Comparison of ENCODE assay signal across 10 cellular contexts in genomic region chr11:102577182-102577581, GRCh38. TPM values are rescaled to one million over a fixed set of nuclear protein-coding genes. Genes with fewer than 3 reads are reported as not detected.
DNase-seq lines count a peak whose midpoint lies in the region; ATAC-seq, FAIRE-seq and TF ChIP-seq lines count a peak whose summit lies in the region.
"Had no signal": no experiment of that assay in that cellular context is flagged by ENCODE, and none has a peak within 500 bp of the region (broad histone marks: within the 10 kb centered on the region; RNA-seq: fewer than 3 reads in every experiment).

No MANE protein-coding gene starts in this region.

- POLR2A ChIA-PET in naive thymus-derived CD4-positive, alpha-beta T cell (lab: Charles Lee), result interaction anchor here (0.8 kb wide), 1 partner anchor 33 kb away, joined by 3 read pairs; no protein-coding TSS in a partner anchor

- H3K4me3 ChIP-seq in naive thymus-derived CD4-positive, alpha-beta T cell (ENCODE audit: low read length), result no peak overlapping the region

- TF ChIP-seq CTCF in osteocyte (IDR thresholded peaks at IDR 0.05), result no peak

- H3K36me3 Mint-ChIP-seq in naive thymus-derived CD4-positive, alpha-beta T cell, result peaks cover 0 to 12% (median under 1%) of the 10 kb centered on the region in 5 donors
- no peaks in the 10 kb centered on the region for H3K36me3 Mint-ChIP-seq in osteocyte (ENCODE audit: unreplicated experiment)

- H3K9me3 ChIP-seq in naive thymus-derived CD4-positive, alpha-beta T cell (ENCODE audit: control insufficient read depth in 2 of 3, low read length in 3 of 3), result no peaks in the 10 kb centered on the region

- H3K27me3 ChIP-seq in naive thymus-derived CD4-positive, alpha-beta T cell (ENCODE audit: control insufficient read depth in 2 of 2, insufficient read depth in 2 of 2, low read length in 2 of 2), result no peaks in the 10 kb centered on the region

- DNase-seq in GM18507 (ENCODE audit: extremely low spot score, insufficient read length, low read depth) (no peak), RCC 7860 (ENCODE audit: low spot score) (no peak), osteocyte (ENCODE audit: extremely low spot score, unreplicated experiment) (no peak), RPMI8226 (no peak)
- peak in 6 of 9 donors; percentile 5 to 28 (median 16) for DNase-seq in naive thymus-derived CD4-positive, alpha-beta T cell
- no peak for DNase-seq in activated CD4-positive, alpha-beta T cell treated with anti-CD3 and anti-CD28 coated beads for 4 hours
- DNase-seq: activated CD8-positive, alpha-beta memory T cell treated with anti-CD3 and anti-CD28 coated beads, Interleukin-2, amount 50 U/mL, for 4 hours had no signal

- peak overlapping the region; percentile 10 to 84 (median 59) for H3K27ac Mint-ChIP-seq in naive thymus-derived CD4-positive, alpha-beta T cell
- no peak overlapping the region for H3K27ac Mint-ChIP-seq in osteocyte (ENCODE audit: unreplicated experiment)

- FAIRE-seq in GM18507 (lab: Jason Lieb, UNC) (peak; percentile 78), RCC 7860 (lab: Jason Lieb, UNC) (peak; percentile 10)

- H3K36me3 ChIP-seq in naive thymus-derived CD4-positive, alpha-beta T cell (ENCODE audit: control insufficient read depth in 2 of 3, insufficient read depth in 3 of 3, low read length in 3 of 3), result no peaks in the 10 kb centered on the region

- intact Hi-C loops in naive thymus-derived CD4-positive, alpha-beta T cell (cut with micrococcal nuclease), result loop anchor here (1.0 kb wide), 1 partner anchor 17 kb away; no protein-coding TSS in a partner anchor

- H3K27ac ChIP-seq in naive thymus-derived CD4-positive, alpha-beta T cell (ENCODE audit: low read depth, low read length), result no peak overlapping the region
- H3K27ac ChIP-seq: epithelial cell of prostate had no signal

- H3K4me3 Mint-ChIP-seq in naive thymus-derived CD4-positive, alpha-beta T cell, result peak overlapping the region in 7 of 10 donors; percentile 2 to 66 (median 34)
- no peak overlapping the region for H3K4me3 Mint-ChIP-seq in osteocyte (ENCODE audit: unreplicated experiment)

- peaks cover 11 to 37% (median 27%) of the 10 kb centered on the region in 7 donors for H3K4me1 Mint-ChIP-seq in naive thymus-derived CD4-positive, alpha-beta T cell
- no peaks in the 10 kb centered on the region for H3K4me1 Mint-ChIP-seq in osteocyte (ENCODE audit: unreplicated experiment)

- CTCF ChIA-PET in naive thymus-derived CD4-positive, alpha-beta T cell (lab: Charles Lee), result interaction anchor here (0.5 to 0.9 kb wide), 2 partner anchors 17 to 36 kb away, joined by 3 to 4 read pairs; no protein-coding TSS in a partner anchor

- H3K27me3 Mint-ChIP-seq in naive thymus-derived CD4-positive, alpha-beta T cell, result peaks cover 0 to 1% (median 0%) of the 10 kb centered on the region in 5 donors
- H3K27me3 Mint-ChIP-seq in osteocyte (ENCODE audit: unreplicated experiment), result peaks cover 2% of the 10 kb centered on the region

- ATAC-seq in HG02759 (IDR thresholded peaks at IDR 0.05; ENCODE audit: unreplicated experiment), result peak; percentile 43
- ATAC-seq in naive thymus-derived CD4-positive, alpha-beta T cell, result peak; percentile 78

- peaks cover 16 to 19% of the 10 kb centered on the region in 2 donors for H3K4me1 ChIP-seq in naive thymus-derived CD4-positive, alpha-beta T cell (ENCODE audit: control insufficient read depth in 2 of 2, insufficient read depth in 2 of 2, low read length in 2 of 2)

- H3K9me3 Mint-ChIP-seq in naive thymus-derived CD4-positive, alpha-beta T cell, result peaks cover 0 to 13% (median 0%) of the 10 kb centered on the region in 11 donors
- H3K9me3 Mint-ChIP-seq in osteocyte (ENCODE audit: unreplicated experiment), result no peaks in the 10 kb centered on the region

RNA-seq across cellular contexts. Expression of gene MMP7, which starts 46.6 kb away (rescaled TPM):
- total RNA-seq in naive thymus-derived CD4-positive, alpha-beta T cell, result not detected
- polyA plus RNA-seq in naive thymus-derived CD4-positive, alpha-beta T cell, result not detected
- not detected in 2 replicates for total RNA-seq in osteocyte
- total RNA-seq: myocyte had no signal

RNA-seq across cellular contexts. Expression of gene MMP20, which starts 48.0 kb away (rescaled TPM):
- total RNA-seq in naive thymus-derived CD4-positive, alpha-beta T cell, result not detected
- not detected for polyA plus RNA-seq in naive thymus-derived CD4-positive, alpha-beta T cell
- total RNA-seq in osteocyte, result not detected in 2 replicates

Comparison
In these comparisons a context has a peak if more than half of its experiments do, and no peak if none do; other contexts are left out.
1. DNase-seq: peak in naive thymus-derived CD4-positive, alpha-beta T cell (6 of 9); none in GM18507 (single experiment), RCC 7860 (single experiment), osteocyte (single experiment), RPMI8226 (single experiment) and activated CD4-positive, alpha-beta T cell treated with anti-CD3 and anti-CD28 coated beads for 4 hours (0 of 2).